In the genomic region with DNA sequence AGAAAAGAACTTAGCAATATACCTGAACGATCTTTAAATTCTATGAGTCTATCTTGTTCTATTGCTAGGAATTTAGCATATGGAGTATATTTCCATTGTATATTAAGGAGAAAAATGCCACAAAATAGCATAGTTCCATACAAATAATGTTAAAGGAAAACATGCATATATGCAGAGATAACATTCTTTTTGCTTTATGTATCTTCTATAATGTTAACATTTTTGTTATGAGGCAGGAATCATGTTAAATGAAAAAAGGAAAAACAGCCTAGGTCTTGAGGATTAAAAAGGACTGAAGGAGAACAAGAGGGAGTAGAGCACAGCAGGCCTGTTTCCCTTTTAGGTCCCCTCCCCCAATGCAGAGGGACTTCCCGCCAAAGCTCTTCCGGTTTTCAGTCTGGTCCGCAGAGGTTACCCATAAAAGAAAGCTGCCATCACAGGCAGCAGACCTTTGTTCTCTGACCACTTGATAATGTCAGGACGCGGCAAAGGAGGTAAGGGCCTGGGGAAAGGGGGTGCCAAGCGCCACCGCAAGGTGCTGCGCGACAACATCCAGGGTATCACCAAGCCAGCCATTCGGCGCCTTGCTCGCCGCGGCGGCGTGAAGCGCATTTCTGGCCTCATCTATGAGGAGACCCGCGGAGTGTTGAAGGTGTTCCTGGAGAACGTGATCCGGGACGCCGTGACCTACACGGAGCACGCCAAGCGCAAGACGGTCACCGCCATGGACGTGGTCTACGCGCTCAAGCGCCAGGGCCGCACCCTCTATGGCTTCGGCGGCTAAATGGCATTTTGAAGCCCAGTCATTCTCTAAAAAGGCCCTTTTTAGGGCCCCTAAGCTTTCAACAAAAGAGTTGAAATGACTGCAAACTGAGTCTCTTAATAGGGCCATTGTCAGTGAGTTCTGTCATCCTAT, we compare ENCODE assay signal across 8 cellular contexts.
DNase-seq lines count a peak whose midpoint lies in the region; ATAC-seq, FAIRE-seq and TF ChIP-seq lines count a peak whose summit lies in the region.

No MANE protein-coding gene starts in this region.

- SMC1A ChIA-PET in GM12878 (lab: Charles Lee; ENCODE audit: uncharacterized antibody, unreplicated experiment), result interaction anchor here (1.1 to 1.7 kb wide), 2 partner anchors 9 to 678 kb away, joined by 3 to 5 read pairs; no protein-coding TSS in a partner anchor

- H3K4me3 ChIP-seq in GM12878, result peak overlapping the region; percentile 85

- H3K4me1 ChIP-seq in GM12878 (ENCODE audit: control insufficient read depth, insufficient read depth, low read length), result peaks cover 25% of the 10 kb centered on the region

- H3K9ac ChIP-seq in GM12878 (ENCODE audit: control insufficient read depth, insufficient read depth, low read length), result peak overlapping the region; percentile 80

- under 1% methylated on average over 36 of the region's 36 CpGs for WGBS in GM12878 (ENCODE audit: insufficient coverage, insufficient replicate concordance, low lambda C conversion rate, missing lambda C conversion rate)

- TF ChIP-seq RAD21 in GM12878 (IDR thresholded peaks at IDR 0.05; ENCODE audit: insufficient read depth, low read depth, low read length), result no peak

- peak; percentile 84 for DNase-seq in AML-193 (lab: John Stamatoyannopoulos, UW)
- peak in 4 of 5 donors; percentile 31 to 94 (median 40) for DNase-seq in T-helper 1 cell
- DNase-seq in GM12878 (ENCODE audit: low read depth, low spot score), result peak; percentile 95
- DNase-seq in iris pigment epithelial cell (ENCODE audit: low read depth), result peak; percentile 30
- peak; percentile 29 to 30 for DNase-seq in stimulated activated CD4-positive, alpha-beta T cell treated with anti-CD3 and anti-CD28 coated beads, Interleukin-1b, Interleukin-23, amount 100 ng/mL, for 4 hours (ENCODE audit: low read depth in 2 of 2)
- no peak for DNase-seq in mesenteric fat pad (ENCODE audit: low spot score)

- peak in 1 of 2 experiments; percentile 89; a peak in 2 of 4 replicates for TF ChIP-seq EP300 in GM12878 (IDR thresholded peaks at IDR 0.05; ENCODE audit: borderline replicate concordance in 1 of 2, control insufficient read depth in 1 of 2, low read depth in 2 of 2, low read length in 2 of 2)

- ATAC-seq in HG03439 (IDR thresholded peaks at IDR 0.05; ENCODE audit: unreplicated experiment) (peak; percentile 55), GM12878 (peak; percentile 70)

- peak in 1 of 3 experiments; percentile 5; a peak in 1 of 6 replicates for TF ChIP-seq CTCF in GM12878 (IDR thresholded peaks at IDR 0.05 in 2 of 3, conservative IDR thresholded peaks at IDR 0.05 in 1 of 3; ENCODE audit: control insufficient read depth in 2 of 3, extremely low read depth in 1 of 3, insufficient read depth in 1 of 3, low read depth in 3 of 3, low read length in 3 of 3)

- CTCF ChIA-PET in GM12878 (lab: Yijun Ruan, JAX), result interaction anchor here (0.6 to 2.0 kb wide), 4 partner anchors 9 to 1095 kb away, joined by 3 to 5 read pairs (median 4); a partner anchor contains a TSS

- peak overlapping the region; percentile 94 for H3K27ac ChIP-seq in GM12878 (ENCODE audit: control insufficient read depth, insufficient read depth)

- FAIRE-seq in GM12878 (lab: Jason Lieb, UNC), result peak; percentile 18

- TF ChIP-seq POLR2A in GM19193 (IDR thresholded peaks at IDR 0.05; ENCODE audit: extremely low read depth, insufficient read depth, insufficient read length) (peak; percentile 98), GM12878 (IDR thresholded peaks at IDR 0.05; ENCODE audit: low read depth, low read length) (peak; percentile 94)

- in situ Hi-C loops in GM12878 (cut with MboI), result no loop called here

- H3K27me3 ChIP-seq in GM12878 (replicated peaks in 1 of 2; ENCODE audit: control insufficient read depth in 2 of 2, insufficient read depth in 2 of 2, low read length in 1 of 2), result no peaks in the 10 kb centered on the region

- peaks cover 53% of the 10 kb centered on the region for H3K79me2 ChIP-seq in GM12878 (ENCODE audit: control insufficient read depth, insufficient read depth, low read length)

- no peaks in the 10 kb centered on the region for H3K9me3 ChIP-seq in GM12878 (replicated peaks; ENCODE audit: control insufficient read depth, insufficient read depth, low read length)

- H3K4me2 ChIP-seq in GM12878 (ENCODE audit: control insufficient read depth, insufficient read depth), result peak overlapping the region; percentile 49

- H2AFZ ChIP-seq in GM12878 (ENCODE audit: control insufficient read depth, low read depth, low read length), result peak overlapping the region; percentile 24

- intact Hi-C loops in GM12878 (cut with micrococcal nuclease; ENCODE audit: unreplicated experiment), result no loop called here

- RAD21 ChIA-PET in GM12878 (lab: Charles Lee; ENCODE audit: unreplicated experiment), result interaction anchor here (0.7 to 1.2 kb wide), 2 partner anchors 12 to 755 kb away, joined by 3 to 4 read pairs; no protein-coding TSS in a partner anchor

- H4K20me1 ChIP-seq in GM12878 (ENCODE audit: control insufficient read depth, insufficient read depth), result no peaks in the 10 kb centered on the region

- POLR2A ChIA-PET in GM12878 (lab: Charles Lee), result interaction anchor here (0.6 to 1.7 kb wide), 7 partner anchors 8 to 923 kb away, joined by 3 to 7 read pairs (median 4); a partner anchor contains a TSS

- no peaks in the 10 kb centered on the region; a peak in 1 of 4 replicates for H3K36me3 ChIP-seq in GM12878 (ENCODE audit: control insufficient read depth in 2 of 2, insufficient read depth in 2 of 2, low read length in 1 of 2)

- TSS peak; percentile 94 for BruUV-seq in GM12878 (replicated peaks; lab: Mats Ljungman, UMichigan)

TF ChIP-seq in GM12878, 131 proteins besides CTCF, POLR2A, EP300 and RAD21 (continues in another document):
- TF ChIP-seq ESRRA (IDR thresholded peaks at IDR 0.05; ENCODE audit: low read length) (0 out of 2 replicates have a peak, but pooled peaks have one; percentile 28), RB1 (IDR thresholded peaks at IDR 0.05; ENCODE audit: borderline replicate concordance) (peak; percentile 99; the same call in 1 of the 2 replicates), NFYA (IDR thresholded peaks at IDR 0.05; ENCODE audit: borderline replicate concordance, low read depth, low read length) (no peak), EED (IDR thresholded peaks at IDR 0.05; ENCODE audit: low read depth) (peak; percentile 65; the same call in 1 of the 2 replicates), ZNF622 (IDR thresholded peaks at IDR 0.05) (peak; percentile 57), CBFB (IDR thresholded peaks at IDR 0.05; ENCODE audit: low read depth) (peak; percentile 91), NR2C1 (IDR thresholded peaks at IDR 0.05) (peak; percentile 49; the same call in 1 of the 2 replicates), KAT2A (conservative IDR thresholded peaks at IDR 0.05; ENCODE audit: control insufficient read depth, low read depth, low read length) (peak; percentile 40; the same call in 1 of the 2 replicates), NRF1 (conservative IDR thresholded peaks at IDR 0.05; ENCODE audit: low read depth, low read length) (no peak), GABPA (IDR thresholded peaks at IDR 0.05; ENCODE audit: low read depth) (peak; percentile 67), IKZF2 (IDR thresholded peaks at IDR 0.05) (peak; percentile 75 to 82), FOXM1 (IDR thresholded peaks at IDR 0.05; ENCODE audit: low read depth, low read length) (peak; percentile 95), CHD2 (IDR thresholded peaks at IDR 0.05; ENCODE audit: borderline replicate concordance, low read depth, low read length) (peak; percentile 95), TCF3 (IDR thresholded peaks at IDR 0.05; ENCODE audit: borderline replicate concordance, insufficient read depth, low read depth, low read length) (peak; percentile 98), SREBF2 (IDR thresholded peaks at IDR 0.05; ENCODE audit: low read length) (no peak), TCF12 (IDR thresholded peaks at IDR 0.05; ENCODE audit: low read depth, low read length) (peak; percentile 50; the same call in 1 of the 2 replicates), MYC (IDR thresholded peaks at IDR 0.05; ENCODE audit: insufficient read depth, insufficient read length, insufficient replicate concordance, low read length, severe bottlenecking) (no peak), SRF (IDR thresholded peaks at IDR 0.05; ENCODE audit: low read depth in 2 of 2, low read length in 2 of 2) (0 out of 4 replicates have a peak, but pooled peaks of 1 of the 2 experiments have one; percentile 26), TARDBP (IDR thresholded peaks at IDR 0.05; ENCODE audit: borderline replicate concordance) (peak; percentile 56; the same call in 1 of the 2 replicates), STAT1 (conservative IDR thresholded peaks at IDR 0.05) (0 out of 2 replicates have a peak, but pooled peaks have one; percentile 56), TBL1XR1 (IDR thresholded peaks at IDR 0.05; ENCODE audit: low read depth, low read length) (peak; percentile 62; the same call in 1 of the 2 replicates), IRF5 (IDR thresholded peaks at IDR 0.05; ENCODE audit: borderline replicate concordance) (no peak), SUZ12 (IDR thresholded peaks at IDR 0.05; ENCODE audit: unreplicated experiment) (no peak), BACH1 (IDR thresholded peaks at IDR 0.05; ENCODE audit: borderline replicate concordance) (peak; percentile 84), DPF2 (IDR thresholded peaks at IDR 0.05) (peak; percentile 54; the same call in 1 of the 2 replicates)
- TF ChIP-seq, protein P1, sequence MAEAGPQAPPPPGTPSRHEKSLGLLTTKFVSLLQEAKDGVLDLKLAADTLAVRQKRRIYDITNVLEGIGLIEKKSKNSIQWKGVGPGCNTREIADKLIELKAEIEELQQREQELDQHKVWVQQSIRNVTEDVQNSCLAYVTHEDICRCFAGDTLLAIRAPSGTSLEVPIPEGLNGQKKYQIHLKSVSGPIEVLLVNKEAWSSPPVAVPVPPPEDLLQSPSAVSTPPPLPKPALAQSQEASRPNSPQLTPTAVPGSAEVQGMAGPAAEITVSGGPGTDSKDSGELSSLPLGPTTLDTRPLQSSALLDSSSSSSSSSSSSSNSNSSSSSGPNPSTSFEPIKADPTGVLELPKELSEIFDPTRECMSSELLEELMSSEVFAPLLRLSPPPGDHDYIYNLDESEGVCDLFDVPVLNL (IDR thresholded peaks at IDR 0.05; ENCODE audit: low read depth, low read length), result peak; percentile 63; the same call in 1 of the 2 replicates
